ENCODE assay signal across 24 cellular contexts in the genomic region with DNA sequence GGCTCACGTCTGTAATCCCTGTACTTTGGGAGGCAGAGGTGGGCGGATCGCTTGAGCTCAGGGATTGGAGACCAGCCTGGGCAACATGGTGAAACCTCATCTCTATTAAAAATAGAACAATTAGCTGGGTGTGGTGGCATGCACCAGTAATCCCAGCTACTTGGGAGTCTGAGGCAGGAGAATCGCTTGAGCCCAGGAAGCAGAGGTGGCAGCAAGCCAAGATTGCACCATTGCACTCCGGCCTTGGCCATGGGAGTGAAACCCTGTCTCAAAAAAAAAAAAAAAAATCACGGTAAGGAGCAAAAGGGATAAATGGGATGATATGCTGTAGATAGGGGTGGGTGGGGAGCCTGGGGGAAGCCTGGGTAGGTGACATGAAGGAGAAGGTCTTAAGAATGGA. TPM values are rescaled to one million over a fixed set of nuclear protein-coding genes. Genes with fewer than 3 reads are reported as not detected.
"Had no signal": no experiment of that assay in that cellular context is flagged by ENCODE, and none has a peak within 500 bp of the region (broad histone marks: within the 10 kb centered on the region; RNA-seq: fewer than 3 reads in every experiment).

No MANE protein-coding gene starts in this region.

- H3K36me3 ChIP-seq: gastrocnemius medialis, spleen, thoracic aorta, upper lobe of right lung had no signal

- H3K9me3 ChIP-seq: gastrocnemius medialis, spleen, thoracic aorta, upper lobe of right lung had no signal

- H3K27ac Mint-ChIP-seq: activated CD4-positive, alpha-beta T cell treated with anti-CD3 and anti-CD28 coated beads for 36 hours; activated naive CD4-positive, alpha-beta T cell treated with anti-CD3 and anti-CD28 coated beads, Interleukin-2, amount 10 ng/mL, durations not matched to agents 7 days and 5 days; brain; naive B cell; WTC11 had no signal

- H3K4me3 ChIP-seq: gastrocnemius medialis, spleen, thoracic aorta, upper lobe of right lung had no signal

- H3K4me1 ChIP-seq: gastrocnemius medialis had no signal

- DNase-seq: activated CD4-positive, alpha-beta T cell treated with anti-CD3 and anti-CD28 coated beads for 36 hours; activated CD4-positive, alpha-beta T cell treated with anti-CD3 and anti-CD28 coated beads, Interleukin-2, amount 50 U/mL, for 48 hours; activated CD8-positive, alpha-beta memory T cell treated with anti-CD3 and anti-CD28 coated beads, Interleukin-2, amount 50 U/mL, for 48 hours; activated effector memory CD4-positive, alpha-beta T cell treated with Interleukin-2 at 50 U/mL for 16 hours; activated naive CD4-positive, alpha-beta T cell treated with anti-CD3 and anti-CD28 coated beads, Interleukin-2, amount 10 ng/mL, durations not matched to agents 7 days and 5 days; activated T-cell treated with anti-CD3 and anti-CD28 coated beads, Interleukin-2, amount 50 U/mL, for 4 hours; anterior cingulate cortex; caudate nucleus; dermis blood vessel endothelial cell; effector CD8-positive, alpha-beta T cell; gastrocnemius medialis; hippocampal formation; mesenchymal stem cell; naive B cell; nucleus accumbens; spleen; stimulated activated CD4-positive, alpha-beta T cell treated with anti-CD3 and anti-CD28 coated beads, Interleukin-4, amount 100 ng/mL, for 1 hour; stimulated activated naive CD4-positive, alpha-beta T cell; T-helper 1 cell; upper lobe of right lung had no signal

- H3K4me1 Mint-ChIP-seq: naive B cell had no signal

- H3K36me3 Mint-ChIP-seq: activated naive CD4-positive, alpha-beta T cell treated with anti-CD3 and anti-CD28 coated beads, Interleukin-2, amount 10 ng/mL, durations not matched to agents 7 days and 5 days; brain; naive B cell; WTC11 had no signal

- H3K9me3 Mint-ChIP-seq: activated naive CD4-positive, alpha-beta T cell treated with anti-CD3 and anti-CD28 coated beads, Interleukin-2, amount 10 ng/mL, durations not matched to agents 7 days and 5 days; activated T-cell treated with anti-CD3 and anti-CD28 coated beads, Interleukin-2, amount 50 U/mL, for 4 hours; brain; naive B cell had no signal

- H3K4me3 Mint-ChIP-seq: activated CD4-positive, alpha-beta T cell treated with anti-CD3 and anti-CD28 coated beads for 36 hours; activated naive CD4-positive, alpha-beta T cell treated with anti-CD3 and anti-CD28 coated beads, Interleukin-2, amount 10 ng/mL, durations not matched to agents 7 days and 5 days; activated T-cell treated with anti-CD3 and anti-CD28 coated beads, Interleukin-2, amount 50 U/mL, for 4 hours; brain; naive B cell; WTC11 had no signal

- H3K27me3 ChIP-seq: gastrocnemius medialis, upper lobe of right lung had no signal

- H3K27ac ChIP-seq: gastrocnemius medialis, spleen, thoracic aorta, upper lobe of right lung had no signal

- ATAC-seq: activated CD4-positive, alpha-beta T cell treated with anti-CD3 and anti-CD28 coated beads for 36 hours; activated T-cell treated with anti-CD3 and anti-CD28 coated beads, Interleukin-2, amount 50 U/mL, for 4 hours; gastrocnemius medialis; upper lobe of right lung; WTC11 had no signal

RNA-seq across cellular contexts. Expression of a gene that starts 20.4 kb away (rescaled TPM):
- total RNA-seq: activated CD8-positive, alpha-beta memory T cell treated with anti-CD3 and anti-CD28 coated beads for 36 hours had no signal
